In the genomic region with DNA sequence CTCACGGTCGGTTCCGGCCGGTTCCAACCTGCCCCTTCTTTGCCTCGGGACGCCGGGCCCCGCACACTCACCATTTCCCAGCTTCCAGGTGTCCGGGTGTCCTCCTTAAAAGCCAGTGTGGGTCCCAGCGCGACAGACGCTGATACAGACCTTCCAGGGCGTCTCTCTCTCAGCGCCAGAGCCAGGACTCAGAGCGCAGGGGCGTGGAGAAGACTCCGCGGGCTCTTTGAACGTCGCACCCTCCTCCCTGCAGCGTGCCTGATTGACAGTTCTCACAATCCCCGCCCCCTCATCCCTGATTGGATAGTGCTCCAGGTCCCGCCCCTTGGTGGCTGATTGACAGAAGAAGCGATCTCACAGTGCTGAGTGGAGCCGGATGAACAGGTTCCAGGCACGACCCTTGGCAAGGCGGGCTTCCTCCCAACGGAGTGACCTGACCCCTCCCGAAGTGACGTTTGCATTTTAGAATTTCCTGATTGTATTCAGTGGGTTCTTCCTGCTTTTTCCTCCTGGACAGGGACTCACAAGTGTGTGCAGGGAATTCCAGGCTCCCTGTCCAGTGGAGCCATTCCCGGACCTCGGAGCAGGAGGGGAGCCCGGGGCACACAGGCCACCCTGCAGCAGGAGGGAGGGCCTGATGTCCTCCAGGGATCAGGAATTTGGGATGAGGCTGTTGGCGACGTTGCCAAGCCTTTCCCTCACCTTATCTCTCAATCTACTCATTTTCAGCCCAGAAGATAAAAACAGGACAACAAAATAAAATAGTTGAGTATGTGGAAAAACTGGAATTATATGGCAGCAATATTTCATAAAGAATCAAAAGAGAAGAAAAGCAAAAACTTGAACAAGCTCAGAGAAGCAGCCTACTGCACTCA, we compare ENCODE assay signal across 8 cellular contexts. TPM values are rescaled to one million over a fixed set of nuclear protein-coding genes. Genes with fewer than 3 reads are reported as not detected.
DNase-seq lines count a peak whose midpoint lies in the region; ATAC-seq and TF ChIP-seq lines count a peak whose summit lies in the region.

A gene (minus strand): TSS at position 201 of the 875 bp plus-strand sequence. CDS start 127 bp downstream, at position 74.

- no peaks in the 10 kb centered on the region for H3K36me3 ChIP-seq in left lung

- no peaks in the 10 kb centered on the region for H3K27me3 ChIP-seq in left lung

- ATAC-seq in GM19351 (IDR thresholded peaks at IDR 0.05; ENCODE audit: unreplicated experiment): peak; percentile 91
- peak; percentile 91 for ATAC-seq in HG03520 (IDR thresholded peaks at IDR 0.05; ENCODE audit: unreplicated experiment)
- peak; percentile 98 for ATAC-seq in left lung

- H3K9me3 ChIP-seq in left lung: no peaks in the 10 kb centered on the region

- peaks cover 7 to 27% of the 10 kb centered on the region in 2 donors for H3K4me1 ChIP-seq in left lung

- H3K4me3 ChIP-seq in left lung: peak within 1 kb of the TSS; percentile 92 to 97

- TF ChIP-seq CTCF in C4-2B (conservative IDR thresholded peaks at IDR 0.05) (no peak; the same call in 1 of the 2 replicates), left lung (IDR thresholded peaks at IDR 0.05) (no peak)

- H3K27ac ChIP-seq in C4-2B (peak within 1 kb of the TSS; percentile 94), left lung (peak within 1 kb of the TSS; percentile 87)

- intact Hi-C loops in left lung (cut with DNase I): no loop called here

- peak; percentile 87 for DNase-seq in NCI-H526 treated with DMSO at 0.1 percent for 48 hours (lab: John Stamatoyannopoulos, UW)
- peak; percentile 93 to 100 for DNase-seq in activated CD4-positive, alpha-beta T cell treated with anti-CD3 and anti-CD28 coated beads, Interleukin-2, amount 50 U/mL, for 24 hours (ENCODE audit: low read depth in 1 of 2, low spot score in 1 of 2)
- DNase-seq in dermis blood vessel endothelial cell: peak; percentile 99
- peak; percentile 94 to 98 for DNase-seq in left lung
- peak; percentile 96 for DNase-seq in stimulated activated CD4-positive, alpha-beta T cell treated with anti-CD3 and anti-CD28 coated beads, Interleukin-2, amount 100 ng/mL, for 4 hours (ENCODE audit: low read depth)

RNA-seq across cellular contexts. Expression of the gene that starts here (rescaled TPM):
- total RNA-seq in dermis blood vessel endothelial cell (11.7 and 15.1 TPM in 2 replicates), left lung (1 to 10 TPM; 5.3 to 5.5 TPM)

Comparison
In these comparisons a context has a peak if more than half of its experiments do, and no peak if none do; other contexts are left out.
1. Peak in every context shown above with its lines: DNase-seq, ATAC-seq, H3K4me3 ChIP-seq and H3K27ac ChIP-seq.